ENCODE assay signal across 32 cellular contexts in the genomic region with DNA sequence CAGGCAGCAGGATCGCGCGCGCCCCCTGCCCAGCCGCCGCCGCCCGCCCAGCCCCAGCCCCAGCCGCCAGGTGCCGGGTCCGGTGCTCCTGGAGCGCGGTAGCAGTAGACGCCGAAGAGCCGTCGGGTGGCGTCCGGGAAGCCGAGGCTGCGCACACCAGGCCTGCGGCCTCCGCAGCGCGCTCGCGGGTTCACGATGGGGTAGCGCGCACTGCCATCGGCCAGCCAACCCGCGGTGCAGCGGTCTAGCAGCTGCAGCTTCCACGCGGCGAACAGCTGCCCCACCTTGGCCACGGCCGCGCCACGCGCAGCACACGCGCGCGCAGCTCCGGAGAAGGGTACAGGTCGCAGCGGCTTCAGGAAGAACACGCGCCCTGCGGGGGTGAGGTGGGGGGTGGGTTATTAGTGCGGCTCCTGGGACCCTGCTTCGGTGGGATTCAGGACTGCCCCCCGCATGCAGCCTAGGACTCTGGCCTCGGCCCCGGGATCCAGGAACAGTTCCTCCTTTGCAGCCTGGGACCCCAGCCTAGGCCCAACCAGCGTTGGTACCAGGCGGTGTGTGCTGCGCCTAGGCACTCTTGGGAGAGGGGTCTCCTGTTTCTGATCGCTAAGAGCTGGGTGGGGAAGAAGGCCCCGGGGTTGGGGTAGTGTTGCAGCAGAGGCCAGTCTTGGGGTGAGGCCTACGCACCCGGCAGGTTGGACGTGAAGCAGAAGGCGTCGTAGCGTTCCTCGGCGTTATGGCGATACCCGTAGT. TPM values are rescaled to one million over a fixed set of nuclear protein-coding genes. Genes with fewer than 3 reads are reported as not detected.
"Had no signal": no experiment of that assay in that cellular context is flagged by ENCODE, and none has a peak within 500 bp of the region (broad histone marks: within the 10 kb centered on the region; RNA-seq: fewer than 3 reads in every experiment).

No MANE protein-coding gene starts in this region.

- H3K4me1 ChIP-seq: foreskin keratinocyte, gastrocnemius medialis had no signal

- H3K4me3 ChIP-seq: coronary artery, dorsolateral prefrontal cortex, esophagus muscularis mucosa, gastrocnemius medialis had no signal

- ATAC-seq: activated CD4-positive, CD25-positive, alpha-beta regulatory T cell treated with anti-CD3 and anti-CD28 coated beads, Interleukin-2, amount 50 U/mL, for 24 hours; activated CD8-positive, alpha-beta T cell treated with anti-CD3 and anti-CD28 coated beads for 36 hours; activated T-cell treated with anti-CD3 and anti-CD28 coated beads, Interleukin-2, amount 50 U/mL, for 4 hours; activated T-helper 17 cell treated with anti-CD3 and anti-CD28 coated beads, Interleukin-2, amount 50 U/mL, for 72 hours; foreskin keratinocyte; gastrocnemius medialis; T-helper 17 cell had no signal

- H3K9me3 ChIP-seq: esophagus muscularis mucosa, gastrocnemius medialis had no signal

- H3K36me3 ChIP-seq: brain microvascular endothelial cell, esophagus muscularis mucosa, gastrocnemius medialis, WERI-Rb-1 had no signal

- H3K27ac ChIP-seq: brain microvascular endothelial cell, coronary artery, dorsolateral prefrontal cortex, esophagus muscularis mucosa, foreskin keratinocyte, gastrocnemius medialis, WERI-Rb-1 had no signal

- DNase-seq: activated B cell treated with CpG ODN at 0.5 μM for 24 hours; activated CD4-positive, alpha-beta T cell treated with anti-CD3 and anti-CD28 coated beads for 48 hours; activated CD4-positive, alpha-beta T cell treated with anti-CD3 and anti-CD28 coated beads, Interleukin-2, amount 50 U/mL, for 1 hour; activated CD4-positive, alpha-beta T cell treated with anti-CD3 and anti-CD28 coated beads, Interleukin-2, amount 50 U/mL, for 48 hours; activated CD8-positive, alpha-beta memory T cell treated with anti-CD3 and anti-CD28 coated beads for 24 hours; activated CD8-positive, alpha-beta T cell treated with anti-CD3 and anti-CD28 coated beads for 36 hours; activated effector memory CD4-positive, alpha-beta T cell treated with Interleukin-2 at 50 U/mL for 16 hours; activated gamma-delta T cell treated with Interleukin-2 at 50 U/mL for 16 hours; activated naive CD4-positive, alpha-beta T cell treated with anti-CD3 and anti-CD28 coated beads, Interleukin-2, amount 50 U/mL, for 16 hours; activated naive CD4-positive, alpha-beta T cell treated with Interleukin-2 at 50 U/mL for 16 hours; activated T-cell treated with anti-CD3 and anti-CD28 coated beads, Interleukin-2, amount 50 U/mL, for 4 hours; amniotic stem cell; anterior cingulate cortex; brain microvascular endothelial cell; dorsolateral prefrontal cortex; effector memory CD4-positive, alpha-beta T cell; endodermal cell; erythroblast; foreskin keratinocyte; gastrocnemius medialis; T-helper 1 cell; T-helper 17 cell; T1000; WERI-Rb-1 had no signal

RNA-seq across cellular contexts. Expression of a gene that starts 15.1 kb away (rescaled TPM):
- total RNA-seq: activated B cell treated with CpG ODN at 0.5 μM for 24 hours; activated CD8-positive, alpha-beta T cell treated with anti-CD3 and anti-CD28 coated beads for 36 hours; activated T-cell treated with anti-CD3 and anti-CD28 coated beads, Interleukin-2, amount 50 U/mL, for 4 hours; activated T-helper 17 cell treated with anti-CD3 and anti-CD28 coated beads, Interleukin-2, amount 50 U/mL, for 72 hours; bronchial epithelial cell; cerebellum; foreskin keratinocyte; glomerular endothelial cell; T-helper 17 cell had no signal

RNA-seq across cellular contexts. Expression of a gene that starts 46.3 kb away (rescaled TPM):
- total RNA-seq: activated B cell treated with CpG ODN at 0.5 μM for 24 hours; activated CD8-positive, alpha-beta T cell treated with anti-CD3 and anti-CD28 coated beads for 36 hours; activated T-helper 17 cell treated with anti-CD3 and anti-CD28 coated beads, Interleukin-2, amount 50 U/mL, for 72 hours; bronchial epithelial cell; cardiac septum; foreskin keratinocyte; gastrocnemius medialis; glomerular endothelial cell; T-helper 17 cell had no signal
- polyA plus RNA-seq: foreskin keratinocyte had no signal
